10 cellular contexts compared by ENCODE assay signal in genomic region chr2:39266139-39266805, GRCh38. TPM values are rescaled to one million over a fixed set of nuclear protein-coding genes. Genes with fewer than 3 reads are reported as not detected.
DNase-seq lines count a peak whose midpoint lies in the region; ATAC-seq and TF ChIP-seq lines count a peak whose summit lies in the region.
"Had no signal": no experiment of that assay in that cellular context is flagged by ENCODE, and none has a peak within 500 bp of the region (broad histone marks: within the 10 kb centered on the region; RNA-seq: fewer than 3 reads in every experiment).

No MANE protein-coding gene starts in this region.

- no peak overlapping the region for H3K4me3 ChIP-seq in fibroblast of mammary gland (ENCODE audit: control insufficient read depth, low read depth, low read length)
- H3K4me3 ChIP-seq in coronary artery, result no peak overlapping the region

- H3K27ac ChIP-seq in coronary artery, result no peak overlapping the region
- H3K27ac ChIP-seq: epithelial cell of prostate had no signal

- TF ChIP-seq CTCF in fibroblast of mammary gland (conservative IDR thresholded peaks at IDR 0.05; ENCODE audit: control insufficient read depth, insufficient read depth, low read depth, low read length) (no peak), coronary artery (IDR thresholded peaks at IDR 0.05) (no peak)

- DNase-seq in Kasumi-1 (lab: John Stamatoyannopoulos, UW), result peak; percentile 63 to 67
- DNase-seq in fibroblast of mammary gland (ENCODE audit: low read depth), result peak; percentile 8
- no peak for DNase-seq in DMS53 treated with DMSO at 0.1 percent for 48 hours (lab: John Stamatoyannopoulos, UW; ENCODE audit: unreplicated experiment)
- no peak for DNase-seq in activated CD4-positive, alpha-beta T cell treated with anti-CD3 and anti-CD28 coated beads for 1 hour
- no peak for DNase-seq in coronary artery (ENCODE audit: low spot score)
- DNase-seq in cerebellum (ENCODE audit: low spot score), result no peak
- DNase-seq: NCI-H1092 had no signal

- ATAC-seq in GM18517 (IDR thresholded peaks at IDR 0.05; ENCODE audit: unreplicated experiment) (peak; percentile 77), GM21786 (IDR thresholded peaks at IDR 0.05; ENCODE audit: unreplicated experiment) (peak; percentile 72)

RNA-seq across cellular contexts. Expression of gene CDKL4, which starts 22.5 kb away (rescaled TPM):
- 5.6 TPM for total RNA-seq in cerebellum

Comparison
In these comparisons a context has a peak if more than half of its experiments do, and no peak if none do; other contexts are left out.
1. DNase-seq: peak in Kasumi-1 (2 of 2) and fibroblast of mammary gland (single experiment); none in DMS53 treated with DMSO at 0.1 percent for 48 hours (single experiment), activated CD4-positive, alpha-beta T cell treated with anti-CD3 and anti-CD28 coated beads for 1 hour (single experiment), coronary artery (single experiment) and cerebellum (single experiment).